ENCODE assay signal across 10 cellular contexts in the genomic region with DNA sequence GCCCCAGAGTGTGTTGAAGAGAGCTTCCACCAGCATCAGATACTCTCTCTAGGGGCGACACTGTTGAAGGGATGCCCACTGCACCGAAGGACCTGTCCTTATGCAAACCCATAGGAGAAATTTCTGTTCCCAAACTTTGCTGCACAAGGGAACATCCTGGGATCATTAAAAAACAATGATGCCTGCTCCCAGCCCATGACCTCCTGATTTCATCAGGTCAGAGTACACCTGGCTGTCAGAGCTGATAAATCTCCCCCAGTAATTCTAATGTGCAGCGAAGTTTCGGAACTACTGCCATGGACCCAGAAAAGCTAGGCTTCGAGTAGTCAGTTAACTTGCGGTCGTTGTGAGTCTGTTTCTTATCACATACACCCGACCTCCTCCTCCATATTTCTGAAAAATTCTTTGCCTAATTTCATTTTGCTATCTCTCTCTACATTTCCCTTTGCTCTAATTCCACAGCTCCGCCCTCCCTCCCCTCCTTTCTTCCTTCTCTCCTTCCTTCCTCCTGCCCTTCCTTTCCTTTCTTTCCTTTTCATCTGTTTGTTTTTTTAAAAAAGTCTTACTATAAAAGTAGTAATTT. TPM values are rescaled to one million over a fixed set of nuclear protein-coding genes. Genes with fewer than 3 reads are reported as not detected.
"Had no signal": no experiment of that assay in that cellular context is flagged by ENCODE, and none has a peak within 500 bp of the region (broad histone marks: within the 10 kb centered on the region; RNA-seq: fewer than 3 reads in every experiment).

No MANE protein-coding gene starts in this region.

- H3K4me1 ChIP-seq: HAP-1 had no signal

- H3K4me3 Mint-ChIP-seq: HFFc6 had no signal

- H3K27ac Mint-ChIP-seq: HFFc6 had no signal

- H2AFZ ChIP-seq: GM23248 had no signal

- H3K9me3 ChIP-seq: HAP-1 had no signal

- H3K4me3 ChIP-seq: GM23248, HAP-1 had no signal

- H3K36me3 ChIP-seq: HAP-1 had no signal

- H3K9me3 Mint-ChIP-seq: HFFc6 had no signal

- ATAC-seq: HCT116 had no signal

- DNase-seq: GM23248, GOT3, H7, HFFc6, IMR-90, KBM-7 had no signal

- H3K27ac ChIP-seq: GM23248, HL-60 had no signal

- H3K9ac ChIP-seq: GM23248 had no signal

RNA-seq across cellular contexts. Expression of a gene that starts 18.8 kb away (rescaled TPM):
- total RNA-seq: GM23248, HT1080, IMR-90 had no signal
- polyA plus RNA-seq: GM23248, IMR-90 had no signal
